ENCODE assay signal across 24 cellular contexts in genomic region chr15:98289747-98290146, GRCh38.
DNase-seq lines count a peak whose midpoint lies in the region; ATAC-seq and FAIRE-seq lines count a peak whose summit lies in the region.
"Had no signal": no experiment of that assay in that cellular context is flagged by ENCODE, and none has a peak within 500 bp of the region (broad histone marks: within the 10 kb centered on the region; RNA-seq: fewer than 3 reads in every experiment).

No MANE protein-coding gene starts in this region.

- H3K27me3 ChIP-seq in small intestine (ENCODE audit: control insufficient read depth in 2 of 2, insufficient read depth in 2 of 2, low read length in 2 of 2), result peaks cover 4 to 5% of the 10 kb centered on the region in 2 donors

- H3K4me1 ChIP-seq in small intestine (ENCODE audit: control insufficient read depth in 2 of 2, insufficient read depth in 1 of 2, low read depth in 1 of 2, low read length in 1 of 2), result no peaks in the 10 kb centered on the region

- no peak overlapping the region for H3K4me3 ChIP-seq in small intestine (ENCODE audit: low read depth in 1 of 2, low read length in 2 of 2)
- H3K4me3 ChIP-seq: K562 had no signal

- H3K27ac ChIP-seq in small intestine (ENCODE audit: low read depth in 1 of 2, low read length in 1 of 2), result no peak overlapping the region
- H3K27ac ChIP-seq: HL-60 had no signal

- DNase-seq in EH (ENCODE audit: low read depth) (peak; percentile 30), NCI-H526 (lab: John Stamatoyannopoulos, UW) (peak; percentile 25 to 26), islet precursor cell (peak; percentile 43), small intestine (peak; percentile 5), RKO (ENCODE audit: low spot score) (no peak), G401 (ENCODE audit: low spot score) (no peak)
- DNase-seq: AML-193; C1 segment of cervical spinal cord; Calu3; CD8-positive, alpha-beta T cell; DMS53; MM.1S; NCI-H1105; NCI-H2171 treated with DMSO at 0.1 percent for 48 hours; NCI-H524 treated with DMSO at 0.1 percent for 48 hours; NK-92 treated with Interleukin-12 subunit alpha and Interleukin-12 subunit beta, amount 100 ng/mL, for 24 hours; T-cell had no signal

- no peak for ATAC-seq in HG02623 (IDR thresholded peaks at IDR 0.05; ENCODE audit: unreplicated experiment)
- ATAC-seq: CD8-positive, alpha-beta T cell; HepG2; K562; Panc1; SK-N-SH treated with all-trans-retinoic acid at 6 μM for 48 hours; T-cell had no signal

- H3K36me3 ChIP-seq in small intestine (ENCODE audit: control insufficient read depth in 2 of 2, insufficient read depth in 2 of 2, low read length in 2 of 2), result no peaks in the 10 kb centered on the region

- in situ Hi-C loops in G401 (cut with HindIII; ENCODE audit: low sequenced_read_pairs), result no loop called here

- H3K9me3 ChIP-seq in small intestine (ENCODE audit: control insufficient read depth, low read depth), result no peaks in the 10 kb centered on the region

- no peak for FAIRE-seq in small intestine (lab: Jason Lieb, UNC)
- FAIRE-seq: H1, HepG2, K562 had no signal

- WGBS in small intestine, 3 donors, result 13 to 30% (median 22%) methylated on average over 3 of the region's 3 CpGs

Comparison
In these comparisons a context has a peak if more than half of its experiments do, and no peak if none do; other contexts are left out.
1. DNase-seq: peak in EH (single experiment), NCI-H526 (2 of 2), islet precursor cell (single experiment) and small intestine (single experiment); none in RKO (single experiment) and G401 (single experiment).